ENCODE assay signal across 1 cellular context in genomic region chr15:82680200-82681102, GRCh38.
TF ChIP-seq lines count a peak whose summit lies in the region.

No MANE protein-coding gene starts in this region.

TF ChIP-seq in HEK293, 187 proteins besides CTCF, POLR2A, EP300 and RAD21 (continued from another document and continues in another):
- TF ChIP-seq ZBTB10 (tag by site-specific recombination; IDR thresholded peaks at IDR 0.05) (no peak), ZNF777 (tag by site-specific recombination; IDR thresholded peaks at IDR 0.05; ENCODE audit: borderline replicate concordance) (peak; percentile 89; the same call in 1 of the 2 replicates), OSR2 (tag by site-specific recombination; IDR thresholded peaks at IDR 0.05) (no peak), ZEB2 (tag by site-specific recombination; IDR thresholded peaks at IDR 0.05) (peak; percentile 45; the same call in 1 of the 2 replicates), ZNF580 (tag by site-specific recombination; IDR thresholded peaks at IDR 0.05) (no peak), PRDM1 (tag by site-specific recombination; IDR thresholded peaks at IDR 0.05) (no peak), ZNF19 (tag by site-specific recombination; IDR thresholded peaks at IDR 0.05; ENCODE audit: low read depth) (no peak), ZNF132 (tag by site-specific recombination; IDR thresholded peaks at IDR 0.05; ENCODE audit: borderline replicate concordance) (no peak), ZSCAN16 (tag by site-specific recombination; IDR thresholded peaks at IDR 0.05) (no peak), ZNF221 (tag by site-specific recombination; IDR thresholded peaks at IDR 0.05; ENCODE audit: borderline replicate concordance) (no peak), ZNF843 (tag by site-specific recombination; IDR thresholded peaks at IDR 0.05) (no peak), ZNF112 (tag by site-specific recombination; IDR thresholded peaks at IDR 0.05) (no peak), ZNF324 (tag by site-specific recombination; IDR thresholded peaks at IDR 0.05) (no peak), BCL11A (tag by site-specific recombination; IDR thresholded peaks at IDR 0.05; ENCODE audit: low read depth) (no peak), SP3 (tag by site-specific recombination; IDR thresholded peaks at IDR 0.05) (peak; percentile 75), SCRT2 (tag by site-specific recombination; IDR thresholded peaks at IDR 0.05) (peak; percentile 95), GLIS1 (tag by site-specific recombination; IDR thresholded peaks at IDR 0.05) (peak; percentile 32), ZSCAN18 (tag by site-specific recombination; IDR thresholded peaks at IDR 0.05) (no peak), ZNF549 (tag by site-specific recombination; IDR thresholded peaks at IDR 0.05) (no peak), ZNF692 (tag by site-specific recombination; IDR thresholded peaks at IDR 0.05) (peak; percentile 94), KLF7 (tag by site-specific recombination; IDR thresholded peaks at IDR 0.05; ENCODE audit: borderline replicate concordance) (peak; percentile 20; the same call in 1 of the 2 replicates), ZNF785 (tag by site-specific recombination; IDR thresholded peaks at IDR 0.05) (no peak), ZNF248 (tag by site-specific recombination; IDR thresholded peaks at IDR 0.05) (no peak), ZNF292 (tag by site-specific recombination; IDR thresholded peaks at IDR 0.05; ENCODE audit: borderline replicate concordance, low read depth) (no peak), ZNF18 (tag by site-specific recombination; IDR thresholded peaks at IDR 0.05) (no peak), KLF10 (tag by site-specific recombination; IDR thresholded peaks at IDR 0.05) (no peak; the same call in 1 of the 2 replicates), SP2 (tag by site-specific recombination; IDR thresholded peaks at IDR 0.05) (peak; percentile 44), ZNF169 (tag by site-specific recombination; IDR thresholded peaks at IDR 0.05) (no peak), ZNF701 (tag by site-specific recombination; IDR thresholded peaks at IDR 0.05) (no peak), ZNF433 (tag by site-specific recombination; IDR thresholded peaks at IDR 0.05; ENCODE audit: low read depth) (no peak), ZNF530 (tag by site-specific recombination; IDR thresholded peaks at IDR 0.05; ENCODE audit: low read depth) (no peak), KLF8 (tag by site-specific recombination; IDR thresholded peaks at IDR 0.05) (no peak), ZNF600 (tag by site-specific recombination; IDR thresholded peaks at IDR 0.05) (peak; percentile 76; the same call in 1 of the 2 replicates), ZNF449 (tag by site-specific recombination; IDR thresholded peaks at IDR 0.05) (no peak), ZNF416 (tag by site-specific recombination; IDR thresholded peaks at IDR 0.05) (no peak), INSM2 (tag by site-specific recombination; IDR thresholded peaks at IDR 0.05) (no peak), ZNF747 (tag by site-specific recombination; IDR thresholded peaks at IDR 0.05) (no peak), ZNF423 (tag by site-specific recombination; IDR thresholded peaks at IDR 0.05) (no peak), GFI1B (tag by site-specific recombination; IDR thresholded peaks at IDR 0.05) (no peak), ZNF214 (tag by site-specific recombination; IDR thresholded peaks at IDR 0.05; ENCODE audit: borderline replicate concordance) (no peak), PATZ1 (tag by site-specific recombination; IDR thresholded peaks at IDR 0.05) (no peak; the same call in 1 of the 2 replicates), ZNF184 (tag by site-specific recombination; IDR thresholded peaks at IDR 0.05) (no peak), ELK4 (IDR thresholded peaks at IDR 0.05; ENCODE audit: borderline replicate concordance, low read depth, low read length) (no peak), ZNF174 (tag by site-specific recombination; IDR thresholded peaks at IDR 0.05) (no peak), ZBTB8A (tag by site-specific recombination; IDR thresholded peaks at IDR 0.05) (peak; percentile 92), IKZF3 (tag by site-specific recombination; IDR thresholded peaks at IDR 0.05) (no peak), ZNF501 (tag by site-specific recombination; IDR thresholded peaks at IDR 0.05) (no peak), ZNF76 (tag by site-specific recombination; IDR thresholded peaks at IDR 0.05; ENCODE audit: borderline replicate concordance, low read depth) (no peak), ZNF776 (tag by site-specific recombination; IDR thresholded peaks at IDR 0.05; ENCODE audit: borderline replicate concordance) (no peak), FEZF1 (tag by site-specific recombination; IDR thresholded peaks at IDR 0.05) (no peak), ZNF639 (tag by site-specific recombination; IDR thresholded peaks at IDR 0.05) (no peak), ZNF473 (tag by site-specific recombination; IDR thresholded peaks at IDR 0.05) (no peak), ZNF202 (tag by site-specific recombination; IDR thresholded peaks at IDR 0.05; ENCODE audit: borderline replicate concordance) (no peak), ZNF654 (tag by site-specific recombination; IDR thresholded peaks at IDR 0.05; ENCODE audit: low read depth) (no peak), ZNF426 (tag by site-specific recombination; IDR thresholded peaks at IDR 0.05) (no peak), ZNF16 (tag by site-specific recombination; IDR thresholded peaks at IDR 0.05; ENCODE audit: low read depth) (no peak), WT1 (tag by site-specific recombination; IDR thresholded peaks at IDR 0.05) (0 out of 2 replicates have a peak, but pooled peaks have one; percentile 27)
